Comparison of ENCODE assay signal across 15 cellular contexts in genomic region chr4:6177587-6178197, GRCh38. TPM values are rescaled to one million over a fixed set of nuclear protein-coding genes. Genes with fewer than 3 reads are reported as not detected.
DNase-seq lines count a peak whose midpoint lies in the region; ATAC-seq, FAIRE-seq and TF ChIP-seq lines count a peak whose summit lies in the region.
"Had no signal": no experiment of that assay in that cellular context is flagged by ENCODE, and none has a peak within 500 bp of the region (broad histone marks: within the 10 kb centered on the region; RNA-seq: fewer than 3 reads in every experiment).

No MANE protein-coding gene starts in this region.

- DNase-seq in DMS53 (lab: John Stamatoyannopoulos, UW) = peak; percentile 67
- DNase-seq in DMS53 treated with DMSO at 0.1 percent for 48 hours (lab: John Stamatoyannopoulos, UW; ENCODE audit: unreplicated experiment) = no peak
- peak; percentile 81 for DNase-seq in activated CD8-positive, alpha-beta T cell treated with anti-CD3 and anti-CD28 coated beads, Interleukin-2, amount 10 ng/mL, durations not matched to agents 7 days and 5 days
- DNase-seq in natural killer cell = peak; percentile 58
- DNase-seq in HuH-7.5 (ENCODE audit: low spot score) = no peak
- no peak for DNase-seq in frontal cortex (ENCODE audit: low spot score in 2 of 2)
- no peak for DNase-seq in NCI-H2196 treated with DMSO at 0.1 percent for 48 hours (lab: John Stamatoyannopoulos, UW; ENCODE audit: unreplicated experiment)
- DNase-seq: 8988T, hippocampal formation, spleen, substantia nigra had no signal

- intact Hi-C loops in natural killer cell (cut with micrococcal nuclease) = no loop called here

- FAIRE-seq in frontal cortex (lab: Jason Lieb, UNC) = no peak

- POLR2A ChIA-PET in HEK293 (lab: Yijun Ruan, JAX) = no interaction called here
- POLR2A ChIA-PET in activated CD8-positive, alpha-beta T cell treated with anti-CD3 and anti-CD28 coated beads, Interleukin-2, amount 10 ng/mL, durations not matched to agents 7 days and 5 days (lab: Charles Lee) = interaction anchor here (1.1 to 8.7 kb wide), 2 partner anchors 13 to 22 kb away, joined by 3 to 150 read pairs; partner anchors contain the start of gene JAKMIP1

- peaks cover 68% of the 10 kb centered on the region for H3K4me1 Mint-ChIP-seq in activated CD8-positive, alpha-beta T cell treated with anti-CD3 and anti-CD28 coated beads, Interleukin-2, amount 10 ng/mL, durations not matched to agents 7 days and 5 days (ENCODE audit: low read depth)
- H3K4me1 Mint-ChIP-seq in natural killer cell = peaks cover 49 to 63% of the 10 kb centered on the region in 2 donors

- peaks cover 16% of the 10 kb centered on the region for H3K9me3 Mint-ChIP-seq in activated CD8-positive, alpha-beta T cell treated with anti-CD3 and anti-CD28 coated beads, Interleukin-2, amount 10 ng/mL, durations not matched to agents 7 days and 5 days (ENCODE audit: insufficient read depth)
- H3K9me3 Mint-ChIP-seq in natural killer cell = peaks cover 0 to 5% of the 10 kb centered on the region in 2 donors

- no peaks in the 10 kb centered on the region for H3K36me3 ChIP-seq in HEK293 (ENCODE audit: control insufficient read depth in 2 of 2, insufficient read depth in 1 of 2, low read length in 2 of 2)
- H3K36me3 ChIP-seq: spleen had no signal

- ATAC-seq in activated CD8-positive, alpha-beta T cell treated with anti-CD3 and anti-CD28 coated beads, Interleukin-2, amount 10 ng/mL, durations not matched to agents 7 days and 5 days = peak; percentile 15
- ATAC-seq in natural killer cell = peak; percentile 53 to 66 (median 61)
- ATAC-seq: activated naive CD4-positive, alpha-beta T cell treated with anti-CD3 and anti-CD28 coated beads, Interleukin-2, amount 50 U/mL, for 72 hours had no signal

- H3K36me3 Mint-ChIP-seq in activated CD8-positive, alpha-beta T cell treated with anti-CD3 and anti-CD28 coated beads, Interleukin-2, amount 10 ng/mL, durations not matched to agents 7 days and 5 days (ENCODE audit: low read depth) = peaks cover 51% of the 10 kb centered on the region
- H3K36me3 Mint-ChIP-seq in natural killer cell = no peaks in the 10 kb centered on the region

- TF ChIP-seq CTCF in HEK293 (tag by site-specific recombination; IDR thresholded peaks at IDR 0.05) = no peak
- no peak for TF ChIP-seq CTCF in natural killer cell (IDR thresholded peaks at IDR 0.05)

- no peak overlapping the region for H3K4me3 ChIP-seq in HEK293 (ENCODE audit: low read depth, low read length)

- no peak overlapping the region for H3K27ac ChIP-seq in HEK293 (ENCODE audit: extremely low read depth, low read depth, low read length)

- no peaks in the 10 kb centered on the region for H3K9me3 ChIP-seq in HEK293 (ENCODE audit: control insufficient read depth, insufficient read depth, low read depth, low read length)

- no peaks in the 10 kb centered on the region for H3K4me1 ChIP-seq in HEK293 (ENCODE audit: control insufficient read depth, insufficient read depth, low read length)

- H3K27ac Mint-ChIP-seq in activated CD8-positive, alpha-beta T cell treated with anti-CD3 and anti-CD28 coated beads, Interleukin-2, amount 10 ng/mL, durations not matched to agents 7 days and 5 days = peak overlapping the region; percentile 90
- H3K27ac Mint-ChIP-seq in natural killer cell = peak overlapping the region; percentile 73 to 92
- H3K27ac Mint-ChIP-seq: activated naive CD4-positive, alpha-beta T cell treated with anti-CD3 and anti-CD28 coated beads, Interleukin-2, amount 50 U/mL, for 72 hours; dendritic cell treated with granulocyte-macrophage colony-stimulating factor and Interleukin-4, amounts not matched to agents 40 ng/mL and 50 ng/mL, for 4 days had no signal

- H3K27me3 Mint-ChIP-seq in activated CD8-positive, alpha-beta T cell treated with anti-CD3 and anti-CD28 coated beads, Interleukin-2, amount 10 ng/mL, durations not matched to agents 7 days and 5 days (ENCODE audit: low read depth) = no peaks in the 10 kb centered on the region
- peaks cover 0 to 3% of the 10 kb centered on the region in 2 donors for H3K27me3 Mint-ChIP-seq in natural killer cell (ENCODE audit: low read depth in 2 of 2)
- H3K27me3 Mint-ChIP-seq: dendritic cell treated with granulocyte-macrophage colony-stimulating factor and Interleukin-4, amounts not matched to agents 40 ng/mL and 50 ng/mL, for 4 days had no signal

- CTCF ChIA-PET in HEK293 (lab: Yijun Ruan, JAX) = no interaction called here
- CTCF ChIA-PET in activated CD8-positive, alpha-beta T cell treated with anti-CD3 and anti-CD28 coated beads, Interleukin-2, amount 10 ng/mL, durations not matched to agents 7 days and 5 days (lab: Charles Lee) = interaction anchor here (1.0 kb wide), 1 partner anchor 180 kb away, joined by 3 read pairs; no protein-coding TSS in a partner anchor

- peak overlapping the region; percentile 30 for H3K4me3 Mint-ChIP-seq in activated CD8-positive, alpha-beta T cell treated with anti-CD3 and anti-CD28 coated beads, Interleukin-2, amount 10 ng/mL, durations not matched to agents 7 days and 5 days
- H3K4me3 Mint-ChIP-seq in natural killer cell = peak overlapping the region; percentile 69
- H3K4me3 Mint-ChIP-seq: dendritic cell treated with granulocyte-macrophage colony-stimulating factor and Interleukin-4, amounts not matched to agents 40 ng/mL and 50 ng/mL, for 4 days had no signal

TF ChIP-seq in HEK293, 187 proteins besides CTCF, POLR2A, EP300 and RAD21:
- TF ChIP-seq EGR2 (tag by site-specific recombination; IDR thresholded peaks at IDR 0.05; ENCODE audit: low read depth) (peak; percentile 72; the same call in 1 of the 2 replicates), SP2 (tag by site-specific recombination; IDR thresholded peaks at IDR 0.05) (peak; percentile 29), KLF7 (tag by site-specific recombination; IDR thresholded peaks at IDR 0.05; ENCODE audit: borderline replicate concordance) (no peak), ZNF433 (tag by site-specific recombination; IDR thresholded peaks at IDR 0.05; ENCODE audit: low read depth) (no peak), ZNF280C (tag by site-specific recombination; IDR thresholded peaks at IDR 0.05) (no peak), SP3 (tag by site-specific recombination; IDR thresholded peaks at IDR 0.05) (0 out of 2 replicates have a peak, but pooled peaks have one; percentile 26), HOXA7 (CRISPR knock-in tag; IDR thresholded peaks at IDR 0.05; ENCODE audit: borderline replicate concordance) (no peak), ZFHX2 (tag by site-specific recombination; conservative IDR thresholded peaks at IDR 0.05) (peak; percentile 50)

RNA-seq across cellular contexts. Expression of gene JAKMIP1, which starts 22.7 kb away (rescaled TPM):
- total RNA-seq in activated CD8-positive, alpha-beta T cell treated with anti-CD3 and anti-CD28 coated beads, Interleukin-2, amount 10 ng/mL, durations not matched to agents 7 days and 5 days = 1 to 10 TPM; 9.3 to 9.6 TPM
- total RNA-seq in natural killer cell = 10 to 100 TPM in 2 of 3 donors, 1 to 10 TPM in 1; 8.8 to 21.8 (median 16.4) TPM
- 28.9 TPM for total RNA-seq in frontal cortex
- total RNA-seq: myocyte had no signal

Comparison
In these comparisons a context has a peak if more than half of its experiments do, and no peak if none do; other contexts are left out.
1. DNase-seq: peak in DMS53 (single experiment), activated CD8-positive, alpha-beta T cell treated with anti-CD3 and anti-CD28 coated beads, Interleukin-2, amount 10 ng/mL, durations not matched to agents 7 days and 5 days (single experiment) and natural killer cell (single experiment); none in DMS53 treated with DMSO at 0.1 percent for 48 hours (single experiment), HuH-7.5 (single experiment), frontal cortex (0 of 2) and NCI-H2196 treated with DMSO at 0.1 percent for 48 hours (single experiment).